In genomic region chr21:34374940-34375618, GRCh38 we compare ENCODE assay signal across 8 cellular contexts. TPM values are rescaled to one million over a fixed set of nuclear protein-coding genes. Genes with fewer than 3 reads are reported as not detected.
DNase-seq lines count a peak whose midpoint lies in the region; ATAC-seq, FAIRE-seq and TF ChIP-seq lines count a peak whose summit lies in the region.
"Not testable (repeated sequence)": the region's sequence is repeated elsewhere in the genome, so short reads cannot be mapped to it uniquely, and the experiment has no call there.

Gene SMIM11 (plus strand): TSS chr21:34375507. CDS start chr21:34379505, 3,998 bp downstream.

- H3K4me3 Mint-ChIP-seq in brain; stimulated activated effector memory CD8-positive, alpha-beta T cell treated with anti-CD3 and anti-CD28 coated beads, Interleukin-12 subunit alpha, Interleukin-12 subunit beta, amount 100 ng/mL, for 72 hours: not testable (repeated sequence)

- FAIRE-seq in GM12891 (lab: Jason Lieb, UNC) = peak; percentile 97

- not testable (repeated sequence) for DNase-seq in GM12891 (ENCODE audit: insufficient read length, low spot score); SJCRH30; left lobe of liver (ENCODE audit: low spot score); stimulated activated effector memory CD8-positive, alpha-beta T cell treated with anti-CD3 and anti-CD28 coated beads, Interleukin-12 subunit alpha, Interleukin-12 subunit beta, amount 100 ng/mL, for 72 hours (ENCODE audit: low spot score in 2 of 2)

- H3K4me1 ChIP-seq in SJCRH30 = peaks cover 10% of the 10 kb centered on the region

- TF ChIP-seq CTCF in brain (conservative IDR thresholded peaks at IDR 0.05) = not testable (repeated sequence)

- ATAC-seq in GM19438 (IDR thresholded peaks at IDR 0.05; ENCODE audit: low read depth, unreplicated experiment) (peak; percentile 90), HG02610 (IDR thresholded peaks at IDR 0.05; ENCODE audit: unreplicated experiment) (peak; percentile 90), HG03159 (IDR thresholded peaks at IDR 0.05; ENCODE audit: unreplicated experiment) (peak; percentile 93), left lobe of liver (peak; percentile 96)
- peak; percentile 97 for ATAC-seq in stimulated activated effector memory CD8-positive, alpha-beta T cell treated with anti-CD3 and anti-CD28 coated beads, Interleukin-12 subunit alpha, Interleukin-12 subunit beta, amount 100 ng/mL, for 72 hours

- not testable (repeated sequence) for H3K9me3 Mint-ChIP-seq in brain; stimulated activated effector memory CD8-positive, alpha-beta T cell treated with anti-CD3 and anti-CD28 coated beads, Interleukin-12 subunit alpha, Interleukin-12 subunit beta, amount 100 ng/mL, for 72 hours

- H3K9me3 ChIP-seq in SJCRH30 (replicated peaks) = not testable (repeated sequence)

- not testable (repeated sequence) for H3K27ac ChIP-seq in SJCRH30

- not testable (repeated sequence) for H3K27me3 ChIP-seq in SJCRH30

- H3K27me3 Mint-ChIP-seq in brain = not testable (repeated sequence)

- not testable (repeated sequence) for H3K4me1 Mint-ChIP-seq in brain; stimulated activated effector memory CD8-positive, alpha-beta T cell treated with anti-CD3 and anti-CD28 coated beads, Interleukin-12 subunit alpha, Interleukin-12 subunit beta, amount 100 ng/mL, for 72 hours

- H3K36me3 Mint-ChIP-seq in brain; stimulated activated effector memory CD8-positive, alpha-beta T cell treated with anti-CD3 and anti-CD28 coated beads, Interleukin-12 subunit alpha, Interleukin-12 subunit beta, amount 100 ng/mL, for 72 hours: not testable (repeated sequence)

- not testable (repeated sequence) for TF ChIP-seq POLR2A in GM12891 (IDR thresholded peaks at IDR 0.05; ENCODE audit: low read depth, low read length)

- not testable (repeated sequence) for H3K27ac Mint-ChIP-seq in brain; stimulated activated effector memory CD8-positive, alpha-beta T cell treated with anti-CD3 and anti-CD28 coated beads, Interleukin-12 subunit alpha, Interleukin-12 subunit beta, amount 100 ng/mL, for 72 hours

- H3K36me3 ChIP-seq in SJCRH30 = not testable (repeated sequence)

- not testable (repeated sequence) for H3K4me3 ChIP-seq in SJCRH30

RNA-seq across cellular contexts. Expression of gene SMIM11, which starts in this region (rescaled TPM):
- polyA plus RNA-seq in GM12891 (2012; ENCODE audit: low read depth, missing spikeins) = 1.6 TPM
- total RNA-seq in SJCRH30 (2014; rRNA removed; shearing (Covaris generic)) = 15.5 and 36.8 TPM in 2 replicates
- 16.8 TPM for polyA plus RNA-seq in brain (ENCODE audit: insufficient read depth, low read depth, low replicate concordance)
- 2.3 TPM for total RNA-seq in left lobe of liver
